Comparison of ENCODE assay signal across 25 cellular contexts in genomic region chr13:62046512-62046911, GRCh38.
"Had no signal": no experiment of that assay in that cellular context is flagged by ENCODE, and none has a peak within 500 bp of the region (broad histone marks: within the 10 kb centered on the region; RNA-seq: fewer than 3 reads in every experiment).

No MANE protein-coding gene starts in this region.

- H3K27me3 Mint-ChIP-seq: naive thymus-derived CD8-positive, alpha-beta T cell; stimulated activated naive B cell treated with anti-CD40 and anti-IgM and Interleukin-4, amounts not matched to agents 10 μg/mL and 1 μg/mL and 100 μg/mL, for 72 hours; stimulated activated naive CD8-positive, alpha-beta T cell treated with anti-CD3 and anti-CD28 coated beads, Interleukin-15, Interleukin-2, amounts not matched to agents 100 ng/mL and 50 ng/mL, for 24 hours had no signal

- H3K4me1 ChIP-seq: esophagus squamous epithelium, heart right ventricle, left lung, right lobe of liver, tibial nerve, vagina had no signal

- H3K4me1 Mint-ChIP-seq: naive thymus-derived CD8-positive, alpha-beta T cell; nephron progenitor cell; stimulated activated naive B cell treated with anti-CD40 and anti-IgM and Interleukin-4, amounts not matched to agents 10 μg/mL and 1 μg/mL and 100 μg/mL, for 72 hours had no signal

- H3K9me3 Mint-ChIP-seq: stimulated activated naive CD8-positive, alpha-beta T cell treated with anti-CD3 and anti-CD28 coated beads, Interleukin-15, Interleukin-2, amounts not matched to agents 100 ng/mL and 50 ng/mL, for 24 hours had no signal

- H3K27me3 ChIP-seq: esophagus squamous epithelium, heart right ventricle, left lung, ovary, right lobe of liver, tibial nerve, vagina had no signal

- H3K9me3 ChIP-seq: ovary, right lobe of liver, thoracic aorta, vagina had no signal

- H3K4me3 ChIP-seq: coronary artery, esophagus squamous epithelium, heart right ventricle, left lung, ovary, right lobe of liver, smooth muscle cell, thoracic aorta, tibial nerve, vagina had no signal

- H3K27ac ChIP-seq: coronary artery, esophagus squamous epithelium, heart right ventricle, left lung, ovary, right lobe of liver, thoracic aorta, tibial nerve, vagina had no signal

- H3K36me3 ChIP-seq: esophagus squamous epithelium, heart right ventricle, left lung, ovary, right lobe of liver, thoracic aorta, tibial nerve, vagina had no signal

- H3K27ac Mint-ChIP-seq: naive thymus-derived CD8-positive, alpha-beta T cell; nephron progenitor cell; stimulated activated naive B cell treated with anti-CD40 and anti-IgM and Interleukin-4, amounts not matched to agents 10 μg/mL and 1 μg/mL and 100 μg/mL, for 72 hours; stimulated activated naive CD8-positive, alpha-beta T cell treated with anti-CD3 and anti-CD28 coated beads, Interleukin-15, Interleukin-2, amounts not matched to agents 100 ng/mL and 50 ng/mL, for 24 hours had no signal

- DNase-seq: dermis blood vessel endothelial cell; effector memory CD4-positive, alpha-beta T cell; esophagus squamous epithelium; foreskin melanocyte; glutamatergic neuron; hippocampal formation; left cardiac atrium; mammary epithelial cell; mesendoderm; naive thymus-derived CD8-positive, alpha-beta T cell; nephron progenitor cell; occipital lobe; ovary; right lobe of liver; stimulated activated CD4-positive, alpha-beta T cell treated with anti-CD3 and anti-CD28 coated beads, Interleukin-2, amount 100 ng/mL, for 24 hours; stimulated activated CD4-positive, alpha-beta T cell treated with anti-CD3 and anti-CD28 coated beads, Interleukin-4, amount 100 ng/mL, for 24 hours; stimulated activated naive B cell treated with anti-CD40 and anti-IgM and Interleukin-4, amounts not matched to agents 10 μg/mL and 1 μg/mL and 100 μg/mL, for 72 hours had no signal

- H3K36me3 Mint-ChIP-seq: naive thymus-derived CD8-positive, alpha-beta T cell; stimulated activated naive B cell treated with anti-CD40 and anti-IgM and Interleukin-4, amounts not matched to agents 10 μg/mL and 1 μg/mL and 100 μg/mL, for 72 hours had no signal

- ATAC-seq: left cardiac atrium; left lung; naive thymus-derived CD8-positive, alpha-beta T cell; stimulated activated naive B cell treated with anti-CD40 and anti-IgM and Interleukin-4, amounts not matched to agents 10 μg/mL and 1 μg/mL and 100 μg/mL, for 72 hours had no signal

- H3K4me3 Mint-ChIP-seq: naive thymus-derived CD8-positive, alpha-beta T cell; nephron progenitor cell; stimulated activated naive B cell treated with anti-CD40 and anti-IgM and Interleukin-4, amounts not matched to agents 10 μg/mL and 1 μg/mL and 100 μg/mL, for 72 hours; stimulated activated naive CD8-positive, alpha-beta T cell treated with anti-CD3 and anti-CD28 coated beads, Interleukin-15, Interleukin-2, amounts not matched to agents 100 ng/mL and 50 ng/mL, for 24 hours had no signal
